2 cellular contexts compared by ENCODE assay signal in the genomic region with DNA sequence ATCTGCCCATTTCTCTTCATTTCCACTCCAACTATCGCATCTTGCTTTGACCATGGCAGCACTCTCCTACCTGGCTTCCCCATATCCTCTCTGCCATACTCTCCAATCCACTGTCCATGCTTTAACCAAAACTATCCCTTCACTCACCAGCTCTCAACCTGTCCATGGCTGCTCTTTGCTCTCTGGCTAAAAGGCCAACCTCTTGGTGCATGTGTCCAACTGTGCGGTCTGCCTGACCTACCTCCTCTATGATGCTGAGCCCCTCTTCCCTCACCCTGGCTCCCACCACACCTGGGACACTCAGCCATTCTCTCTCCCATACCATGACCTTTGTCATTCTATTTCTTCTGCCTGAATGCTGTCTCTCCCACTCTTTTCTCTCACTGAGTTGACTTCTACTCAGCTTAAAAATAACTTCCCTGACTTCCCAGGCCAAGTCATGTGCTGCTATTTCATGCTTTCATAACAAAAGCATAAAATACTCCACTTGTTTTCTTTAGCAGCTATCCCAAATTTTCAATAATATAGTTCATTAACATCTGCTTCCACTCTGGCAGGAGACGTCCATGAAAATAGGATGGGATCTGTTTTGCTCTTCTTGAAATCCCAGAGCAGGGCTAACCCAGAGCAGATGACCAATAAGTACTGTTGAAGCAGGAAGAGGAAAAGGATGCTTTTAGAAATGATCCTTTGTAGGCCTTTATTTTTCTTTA.
TF ChIP-seq lines count a peak whose summit lies in the region.

No MANE protein-coding gene starts in this region.

TF ChIP-seq in WTC11, 78 proteins besides CTCF, POLR2A, EP300 and RAD21 (continued from another document and continues in another):
- TF ChIP-seq, protein P1, sequence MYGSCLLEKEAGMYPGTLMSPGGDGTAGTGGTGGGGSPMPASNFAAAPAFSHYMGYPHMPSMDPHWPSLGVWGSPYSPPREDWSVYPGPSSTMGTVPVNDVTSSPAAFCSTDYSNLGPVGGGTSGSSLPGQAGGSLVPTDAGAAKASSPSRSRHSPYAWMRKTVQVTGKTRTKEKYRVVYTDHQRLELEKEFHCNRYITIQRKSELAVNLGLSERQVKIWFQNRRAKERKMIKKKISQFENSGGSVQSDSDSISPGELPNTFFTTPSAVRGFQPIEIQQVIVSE (CRISPR knock-in tag; IDR thresholded peaks at IDR 0.05; ENCODE audit: borderline replicate concordance): no peak
- TF ChIP-seq ERG (CRISPR knock-in tag; IDR thresholded peaks at IDR 0.05): no peak
- TF ChIP-seq ZNF396 (CRISPR knock-in tag; IDR thresholded peaks at IDR 0.05; ENCODE audit: borderline replicate concordance): no peak
- no peak for TF ChIP-seq HMGXB4 (CRISPR knock-in tag; IDR thresholded peaks at IDR 0.05)
- TF ChIP-seq ATF6 (CRISPR knock-in tag; IDR thresholded peaks at IDR 0.05): no peak
- TF ChIP-seq RELA (CRISPR knock-in tag; IDR thresholded peaks at IDR 0.05; ENCODE audit: borderline replicate concordance): no peak
- TF ChIP-seq CBFB (CRISPR knock-in tag; IDR thresholded peaks at IDR 0.05; ENCODE audit: low read depth): no peak
- no peak for TF ChIP-seq PRRX2 (CRISPR knock-in tag; IDR thresholded peaks at IDR 0.05)
- TF ChIP-seq, protein P2, sequence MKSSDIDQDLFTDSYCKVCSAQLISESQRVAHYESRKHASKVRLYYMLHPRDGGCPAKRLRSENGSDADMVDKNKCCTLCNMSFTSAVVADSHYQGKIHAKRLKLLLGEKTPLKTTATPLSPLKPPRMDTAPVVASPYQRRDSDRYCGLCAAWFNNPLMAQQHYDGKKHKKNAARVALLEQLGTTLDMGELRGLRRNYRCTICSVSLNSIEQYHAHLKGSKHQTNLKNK (CRISPR knock-in tag; IDR thresholded peaks at IDR 0.05): no peak
- TF ChIP-seq PREB (CRISPR knock-in tag; IDR thresholded peaks at IDR 0.05; ENCODE audit: borderline replicate concordance): no peak
- no peak for TF ChIP-seq MYBL2 (CRISPR knock-in tag; IDR thresholded peaks at IDR 0.05)
- TF ChIP-seq TCF7 (CRISPR knock-in tag; IDR thresholded peaks at IDR 0.05; ENCODE audit: low read depth): no peak
- TF ChIP-seq E2F4 (CRISPR knock-in tag; IDR thresholded peaks at IDR 0.05; ENCODE audit: borderline replicate concordance, low read depth): no peak
- TF ChIP-seq, protein P3, sequence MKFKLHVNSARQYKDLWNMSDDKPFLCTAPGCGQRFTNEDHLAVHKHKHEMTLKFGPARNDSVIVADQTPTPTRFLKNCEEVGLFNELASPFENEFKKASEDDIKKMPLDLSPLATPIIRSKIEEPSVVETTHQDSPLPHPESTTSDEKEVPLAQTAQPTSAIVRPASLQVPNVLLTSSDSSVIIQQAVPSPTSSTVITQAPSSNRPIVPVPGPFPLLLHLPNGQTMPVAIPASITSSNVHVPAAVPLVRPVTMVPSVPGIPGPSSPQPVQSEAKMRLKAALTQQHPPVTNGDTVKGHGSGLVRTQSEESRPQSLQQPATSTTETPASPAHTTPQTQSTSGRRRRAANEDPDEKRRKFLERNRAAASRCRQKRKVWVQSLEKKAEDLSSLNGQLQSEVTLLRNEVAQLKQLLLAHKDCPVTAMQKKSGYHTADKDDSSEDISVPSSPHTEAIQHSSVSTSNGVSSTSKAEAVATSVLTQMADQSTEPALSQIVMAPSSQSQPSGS (CRISPR knock-in tag; IDR thresholded peaks at IDR 0.05; ENCODE audit: borderline replicate concordance, low read depth): no peak

TF ChIP-seq in H1, 55 proteins besides CTCF, POLR2A, EP300 and RAD21 (continued from another document):
- TF ChIP-seq, protein P4, sequence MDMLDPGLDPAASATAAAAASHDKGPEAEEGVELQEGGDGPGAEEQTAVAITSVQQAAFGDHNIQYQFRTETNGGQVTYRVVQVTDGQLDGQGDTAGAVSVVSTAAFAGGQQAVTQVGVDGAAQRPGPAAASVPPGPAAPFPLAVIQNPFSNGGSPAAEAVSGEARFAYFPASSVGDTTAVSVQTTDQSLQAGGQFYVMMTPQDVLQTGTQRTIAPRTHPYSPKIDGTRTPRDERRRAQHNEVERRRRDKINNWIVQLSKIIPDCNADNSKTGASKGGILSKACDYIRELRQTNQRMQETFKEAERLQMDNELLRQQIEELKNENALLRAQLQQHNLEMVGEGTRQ (IDR thresholded peaks at IDR 0.05; ENCODE audit: low read length): no peak
- TF ChIP-seq RXRA (IDR thresholded peaks at IDR 0.05; ENCODE audit: insufficient read depth, low read depth, low read length) (no peak), EZH2 (IDR thresholded peaks at IDR 0.05; ENCODE audit: low read depth, low read length, severe bottlenecking) (no peak)
